Comparison of ENCODE assay signal across 2 cellular contexts in genomic region chr2:160257742-160258577, GRCh38.
A peak's percentile ranks its signal among the peaks of the same experiment; 100 is the strongest.
TF ChIP-seq lines count a peak whose summit lies in the region.

No MANE protein-coding gene starts in this region.

TF ChIP-seq in GM23338, 12 proteins besides CTCF, POLR2A, EP300 and RAD21:
- TF ChIP-seq POLR2AphosphoS5 (IDR thresholded peaks at IDR 0.05; ENCODE audit: low read depth) (no peak), ZNF114 (CRISPR knock-in tag; IDR thresholded peaks at IDR 0.05) (no peak), ETS1 (IDR thresholded peaks at IDR 0.05) (no peak), EZH2phosphoT487 (IDR thresholded peaks at IDR 0.05; ENCODE audit: unreplicated experiment) (no peak), JUNB (IDR thresholded peaks at IDR 0.05; ENCODE audit: unreplicated experiment) (no peak), NANOG (IDR thresholded peaks at IDR 0.05; ENCODE audit: borderline replicate concordance) (no peak), ZNF462 (CRISPR knock-in tag; IDR thresholded peaks at IDR 0.05) (no peak), CREB1 (CRISPR knock-in tag; IDR thresholded peaks at IDR 0.05; ENCODE audit: low read depth) (no peak), ZNF331 (CRISPR knock-in tag; IDR thresholded peaks at IDR 0.05; ENCODE audit: low read depth) (no peak), STAT1 (IDR thresholded peaks at IDR 0.05; ENCODE audit: unreplicated experiment) (no peak), REST (IDR thresholded peaks at IDR 0.05; ENCODE audit: unreplicated experiment) (no peak)

TF ChIP-seq in K562, 482 proteins besides CTCF, POLR2A, EP300 and RAD21:
- TF ChIP-seq CCNT2 (IDR thresholded peaks at IDR 0.05; ENCODE audit: borderline replicate concordance, extremely low read depth, insufficient read length, low read depth, low read length) (no peak), YY1 (IDR thresholded peaks at IDR 0.05; ENCODE audit: borderline replicate concordance in 1 of 3, control insufficient read depth in 1 of 3, extremely low read depth in 1 of 3, insufficient read depth in 3 of 3, insufficient read length in 1 of 3, insufficient replicate concordance in 2 of 3, low read depth in 1 of 3, low read length in 2 of 3) (peak in 2 of 3 experiments; percentile 27 to 73), CHD7 (IDR thresholded peaks at IDR 0.05; ENCODE audit: low read depth, low read length) (no peak), GABPA (tag; conservative IDR thresholded peaks at IDR 0.05; ENCODE audit: low read depth) (0 out of 2 replicates have a peak, but pooled peaks have one; percentile 14)
